In the genomic region with DNA sequence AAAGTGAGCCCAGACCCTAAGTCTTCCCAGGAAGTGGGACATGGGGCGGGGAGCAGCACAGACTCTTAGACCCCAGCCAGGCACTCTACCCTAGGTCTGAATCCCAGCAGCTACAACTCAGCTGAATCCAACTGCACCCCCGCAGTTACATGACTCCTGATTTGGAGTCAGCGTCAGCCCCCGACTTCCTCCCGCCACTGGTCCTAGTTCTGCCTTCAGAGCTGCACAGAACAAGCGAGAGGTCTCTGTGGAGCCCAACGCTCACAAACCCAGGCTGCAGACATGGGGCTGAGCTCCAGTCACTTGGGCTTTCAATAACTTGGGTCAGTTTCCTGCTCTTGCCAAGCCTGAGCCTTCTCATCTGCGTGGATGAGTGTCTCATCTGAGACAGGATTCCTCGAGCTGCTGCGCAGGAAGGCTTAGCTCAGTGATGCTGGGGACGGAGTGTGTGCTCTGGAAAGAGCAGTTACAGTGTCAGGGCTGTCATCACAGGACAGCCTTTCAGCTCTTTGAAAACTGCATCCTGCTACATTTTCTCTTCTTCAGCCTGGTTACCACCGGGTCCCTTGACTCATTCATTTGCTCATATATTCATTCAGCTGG, we compare ENCODE assay signal across 20 cellular contexts. TPM values are rescaled to one million over a fixed set of nuclear protein-coding genes. Genes with fewer than 3 reads are reported as not detected.
DNase-seq lines count a peak whose midpoint lies in the region; ATAC-seq and TF ChIP-seq lines count a peak whose summit lies in the region.
"Had no signal": no experiment of that assay in that cellular context is flagged by ENCODE, and none has a peak within 500 bp of the region (broad histone marks: within the 10 kb centered on the region; RNA-seq: fewer than 3 reads in every experiment).

No MANE protein-coding gene starts in this region.

- no peak overlapping the region for H3K18ac ChIP-seq in neuronal stem cell (ENCODE audit: low read length)

- H3K4me3 ChIP-seq in dorsolateral prefrontal cortex (no peak overlapping the region), neuronal stem cell (ENCODE audit: low read length in 2 of 2) (no peak overlapping the region), left lung (no peak overlapping the region)
- H3K4me3 ChIP-seq: HAP-1 had no signal

- no peak overlapping the region for H2BK15ac ChIP-seq in neuronal stem cell (ENCODE audit: low read length)

- H4K91ac ChIP-seq in neuronal stem cell (ENCODE audit: low read depth, low read length, poor library complexity) = no peak overlapping the region

- H3K4ac ChIP-seq in neuronal stem cell (ENCODE audit: low read length) = no peak overlapping the region

- intact Hi-C loops in dorsolateral prefrontal cortex (cut with DNase I) = no loop called here
- intact Hi-C loops in left lung (cut with DNase I) = loop anchor here in 1 of 2 donors (10.0 kb wide), 1 partner anchor 61 kb away; a partner anchor contains a TSS

- no peaks in the 10 kb centered on the region for H3K9me3 ChIP-seq in neuronal stem cell (replicated peaks in 1 of 2; ENCODE audit: control insufficient read depth in 2 of 2, insufficient read depth in 1 of 2, low read depth in 1 of 2, low read length in 2 of 2)
- H3K9me3 ChIP-seq in left lung = no peaks in the 10 kb centered on the region
- H3K9me3 ChIP-seq: HAP-1 had no signal

- no peak overlapping the region for H2AFZ ChIP-seq in neuronal stem cell (ENCODE audit: low read length)

- H2AK5ac ChIP-seq in neuronal stem cell (ENCODE audit: low read depth, low read length) = no peak overlapping the region

- no peak overlapping the region for H2BK120ac ChIP-seq in neuronal stem cell (ENCODE audit: low read depth, low read length)

- peaks cover 69 to 96% of the 10 kb centered on the region in 2 donors for H3K36me3 ChIP-seq in neuronal stem cell (replicated peaks in 1 of 2; ENCODE audit: control insufficient read depth in 2 of 2, insufficient read depth in 2 of 2, low read length in 2 of 2)
- H3K36me3 ChIP-seq in left lung = peaks cover 0 to 87% of the 10 kb centered on the region in 2 donors

- H3K4me1 ChIP-seq in neuronal stem cell (ENCODE audit: control insufficient read depth in 2 of 2, insufficient read depth in 1 of 2, low read depth in 1 of 2, low read length in 2 of 2) = no peaks in the 10 kb centered on the region
- H3K4me1 ChIP-seq in left lung = peaks cover 0 to 9% of the 10 kb centered on the region in 2 donors
- H3K4me1 ChIP-seq: HAP-1 had no signal

- no peak overlapping the region for H3K4me2 ChIP-seq in neuronal stem cell (ENCODE audit: insufficient read depth, low read length, poor library complexity, severe bottlenecking)

- peaks cover 11% of the 10 kb centered on the region for H3K79me1 ChIP-seq in neuronal stem cell (ENCODE audit: low read depth, low read length)

- no peak overlapping the region for H3K23ac ChIP-seq in neuronal stem cell (ENCODE audit: low read depth, low read length, poor library complexity)

- TF ChIP-seq CTCF in dorsolateral prefrontal cortex (IDR thresholded peaks at IDR 0.05 in 54 of 56, conservative IDR thresholded peaks at IDR 0.05 in 2 of 56; ENCODE audit: low read depth in 1 of 56, partially characterized antibody in 56 of 56) (no peak), left lung (IDR thresholded peaks at IDR 0.05) (no peak)

- H3K27ac ChIP-seq in angular gyrus (ENCODE audit: low read depth, low read length) (peak overlapping the region; percentile 26), dorsolateral prefrontal cortex (peak overlapping the region in 32 of 59 donors; percentile 2 to 73 (median 42)), neuronal stem cell (replicated peaks; ENCODE audit: low read length) (no peak overlapping the region), left lung (no peak overlapping the region)

- H3K9ac ChIP-seq in neuronal stem cell (ENCODE audit: low read depth, low read length, poor library complexity) = no peak overlapping the region

- ATAC-seq in left lung (no peak), esophagus mucosa (no peak)

- H2BK12ac ChIP-seq in neuronal stem cell (ENCODE audit: low read length) = no peak overlapping the region

- no peaks in the 10 kb centered on the region for H3K27me3 ChIP-seq in dorsolateral prefrontal cortex
- no peaks in the 10 kb centered on the region for H3K27me3 ChIP-seq in neuronal stem cell (ENCODE audit: control insufficient read depth in 3 of 3, insufficient read depth in 3 of 3, low read depth in 1 of 3, low read length in 3 of 3)
- no peaks in the 10 kb centered on the region for H3K27me3 ChIP-seq in left lung

- DNase-seq in dorsolateral prefrontal cortex = no peak
- no peak for DNase-seq in neuronal stem cell (ENCODE audit: low spot score)
- no peak for DNase-seq in left lung
- no peak for DNase-seq in cortex of kidney (lab: John Stamatoyannopoulos, UW)
- DNase-seq: C1 segment of cervical spinal cord, Calu3, COR-L47, DMS53, DMS79 treated with DMSO at 0.1 percent for 48 hours, GF-D8, GOT3 had no signal

- H2BK5ac ChIP-seq in neuronal stem cell (ENCODE audit: low read length) = no peak overlapping the region

- no CpG with 5 or more reads among the region's 12 CpGs for WGBS in neuronal stem cell (ENCODE audit: extremely low coverage in 2 of 2, insufficient read length in 2 of 2, insufficient replicate concordance in 1 of 2), 2 donors

- peak overlapping the region; percentile 17 for H3K14ac ChIP-seq in neuronal stem cell (ENCODE audit: low read length)

- H4K8ac ChIP-seq in neuronal stem cell (ENCODE audit: low read depth, low read length) = no peak overlapping the region

RNA-seq across cellular contexts. Expression of a gene that starts 30.6 kb away (rescaled TPM):
- total RNA-seq in dorsolateral prefrontal cortex (10 to 100 TPM in 3 of 120 experiments, 1 to 10 TPM in 113, under 1 TPM in 4; 0.56 to 14.0 (median 4.6) TPM), left lung (1 to 10 TPM in 1 of 2 donors, under 1 TPM in 1; 0.93 to 1.0 TPM), esophagus mucosa (6.7 TPM)
- 0.26 TPM for polyA plus RNA-seq in neuronal stem cell (2013, experiment 1 of 2)
- 0.29 TPM for polyA plus RNA-seq in neuronal stem cell (2013, experiment 2 of 2)
- total RNA-seq: CD4-positive, alpha-beta memory T cell; G401 had no signal
- polyA plus RNA-seq: CD4-positive, alpha-beta memory T cell had no signal

RNA-seq across cellular contexts. Expression of a gene that starts 38.6 kb away (rescaled TPM):
- total RNA-seq in dorsolateral prefrontal cortex = under 1 TPM in 2 of 120 experiments, not detected in 118; 0.76 to 0.81 TPM
- polyA plus RNA-seq in neuronal stem cell (2013, experiment 1 of 2) = not detected
- not detected for polyA plus RNA-seq in neuronal stem cell (2013, experiment 2 of 2)
- not detected for total RNA-seq in left lung
- total RNA-seq in esophagus mucosa = not detected
- total RNA-seq: A172; A673; Calu3; CD4-positive, alpha-beta memory T cell; Daoy; G401 had no signal
- polyA plus RNA-seq: BJ; CD4-positive, alpha-beta memory T cell had no signal

RNA-seq across cellular contexts. Expression of a gene that starts 43.5 kb away (rescaled TPM):
- total RNA-seq in dorsolateral prefrontal cortex = 10 to 100 TPM; 16.2 to 50.9 (median 31.5) TPM
- polyA plus RNA-seq in neuronal stem cell (2013, experiment 1 of 2) = 117 TPM
- 112 TPM for polyA plus RNA-seq in neuronal stem cell (2013, experiment 2 of 2)
- 100 to 1,000 TPM in 1 of 2 donors, 10 to 100 TPM in 1; 64.7 to 116 TPM for total RNA-seq in left lung
- 126 TPM for total RNA-seq in esophagus mucosa

RNA-seq across cellular contexts. Expression of a gene that starts 57.7 kb away (rescaled TPM):
- 100 to 1,000 TPM; 152 to 428 (median 234) TPM for total RNA-seq in dorsolateral prefrontal cortex
- polyA plus RNA-seq in neuronal stem cell (2013, experiment 1 of 2) = 13.3 TPM
- 12.4 TPM for polyA plus RNA-seq in neuronal stem cell (2013, experiment 2 of 2)
- total RNA-seq in left lung = 100 to 1,000 TPM; 228 to 325 TPM
- 74.0 TPM for total RNA-seq in esophagus mucosa

Comparison
In these comparisons a context has a peak if more than half of its experiments do, and no peak if none do; other contexts are left out.
1. H3K27ac ChIP-seq: peak in angular gyrus (single experiment) and dorsolateral prefrontal cortex (32 of 59); none in neuronal stem cell (single experiment) and left lung (0 of 2).